Comparison of ENCODE assay signal across 17 cellular contexts in genomic region chr11:131002145-131002544, GRCh38.
DNase-seq lines count a peak whose midpoint lies in the region; ATAC-seq and TF ChIP-seq lines count a peak whose summit lies in the region.
"Had no signal": no experiment of that assay in that cellular context is flagged by ENCODE, and none has a peak within 500 bp of the region (broad histone marks: within the 10 kb centered on the region; RNA-seq: fewer than 3 reads in every experiment).

No MANE protein-coding gene starts in this region.

- ATAC-seq in foreskin keratinocyte, result peak; percentile 89
- ATAC-seq in activated CD8-positive, alpha-beta memory T cell treated with anti-CD3 and anti-CD28 coated beads, Interleukin-2, amount 10 ng/mL, durations not matched to agents 7 days and 5 days, result no peak
- ATAC-seq in stimulated activated naive CD8-positive, alpha-beta T cell treated with anti-CD3 and anti-CD28 coated beads, Interleukin-15, Interleukin-2, amounts not matched to agents 100 U/mL and 50 U/mL, for 24 hours, result no peak
- ATAC-seq: HepG2 had no signal

- CTCF ChIA-PET in MCF 10A (lab: Yijun Ruan, JAX) (interaction anchor here (0.8 to 1.2 kb wide), 2 partner anchors 24 to 86 kb away, joined by 3 to 5 read pairs; no protein-coding TSS in a partner anchor), mammary epithelial cell (lab: Charles Lee; ENCODE audit: low non-redundant PET) (interaction anchor here (0.6 kb wide), 1 partner anchor 278 kb away, joined by 6 read pairs; no protein-coding TSS in a partner anchor)
- CTCF ChIA-PET in activated CD8-positive, alpha-beta memory T cell treated with anti-CD3 and anti-CD28 coated beads, Interleukin-2, amount 10 ng/mL, durations not matched to agents 7 days and 5 days (lab: Charles Lee), result no interaction called here

- no peaks in the 10 kb centered on the region for H3K79me2 ChIP-seq in mammary epithelial cell (ENCODE audit: insufficient read depth, low read length)

- H3K4me3 Mint-ChIP-seq in MCF 10A (ENCODE audit: unreplicated experiment), result no peak overlapping the region
- H3K4me3 Mint-ChIP-seq in activated CD8-positive, alpha-beta memory T cell treated with anti-CD3 and anti-CD28 coated beads, Interleukin-2, amount 10 ng/mL, durations not matched to agents 7 days and 5 days, result no peak overlapping the region
- H3K4me3 Mint-ChIP-seq: H9 had no signal

- H3K36me3 Mint-ChIP-seq in MCF 10A (ENCODE audit: insufficient read depth, unreplicated experiment), result no peaks in the 10 kb centered on the region
- no peaks in the 10 kb centered on the region for H3K36me3 Mint-ChIP-seq in activated CD8-positive, alpha-beta memory T cell treated with anti-CD3 and anti-CD28 coated beads, Interleukin-2, amount 10 ng/mL, durations not matched to agents 7 days and 5 days

- H4K20me1 ChIP-seq in mammary epithelial cell (ENCODE audit: insufficient read depth, low read length), result no peaks in the 10 kb centered on the region
- H4K20me1 ChIP-seq: BLaER1 had no signal

- H3K4me1 Mint-ChIP-seq in MCF 10A (ENCODE audit: insufficient read depth, unreplicated experiment), result peaks cover 43% of the 10 kb centered on the region
- H3K4me1 Mint-ChIP-seq in activated CD8-positive, alpha-beta memory T cell treated with anti-CD3 and anti-CD28 coated beads, Interleukin-2, amount 10 ng/mL, durations not matched to agents 7 days and 5 days, result no peaks in the 10 kb centered on the region
- H3K4me1 Mint-ChIP-seq: H9 had no signal

- H3K27me3 ChIP-seq in breast epithelium (no peaks in the 10 kb centered on the region), mammary epithelial cell (ENCODE audit: insufficient read depth, low read length) (no peaks in the 10 kb centered on the region), foreskin keratinocyte (no peaks in the 10 kb centered on the region)
- H3K27me3 ChIP-seq: BLaER1 had no signal

- H3K4me2 ChIP-seq in mammary epithelial cell (ENCODE audit: insufficient read depth, low read depth, low read length), result peak overlapping the region; percentile 26
- H3K4me2 ChIP-seq: BLaER1 had no signal

- H3K27ac ChIP-seq in breast epithelium (no peak overlapping the region), mammary epithelial cell (ENCODE audit: insufficient read depth, low read depth, low read length) (peak overlapping the region; percentile 36), foreskin keratinocyte (no peak overlapping the region)
- H3K27ac ChIP-seq: BLaER1 had no signal

- intact Hi-C loops in MCF 10A (cut with micrococcal nuclease), result no loop called here
- intact Hi-C loops in breast epithelium (cut with DNase I; ENCODE audit: low total_unique reads), result no loop called here
- intact Hi-C loops in mammary epithelial cell (cut with micrococcal nuclease), result no loop called here

- H3K9me3 ChIP-seq in breast epithelium, result no peaks in the 10 kb centered on the region
- H3K9me3 ChIP-seq in mammary epithelial cell (replicated peaks; ENCODE audit: insufficient read depth, low read length), result no peaks in the 10 kb centered on the region
- H3K9me3 ChIP-seq: BLaER1 had no signal

- H3K36me3 ChIP-seq in breast epithelium (no peaks in the 10 kb centered on the region), mammary epithelial cell (ENCODE audit: insufficient read depth, low read length) (no peaks in the 10 kb centered on the region)
- H3K36me3 ChIP-seq: BLaER1 had no signal

- H2AFZ ChIP-seq in mammary epithelial cell (ENCODE audit: low read depth, low read length), result no peak overlapping the region

- DNase-seq in MCF 10A (ENCODE audit: unreplicated experiment), result peak; percentile 52
- no peak for DNase-seq in breast epithelium (ENCODE audit: low spot score in 2 of 2)
- peak; percentile 74 for DNase-seq in mammary epithelial cell
- peak; percentile 84 to 90 for DNase-seq in foreskin keratinocyte
- DNase-seq in activated CD8-positive, alpha-beta memory T cell treated with anti-CD3 and anti-CD28 coated beads, Interleukin-2, amount 10 ng/mL, durations not matched to agents 7 days and 5 days, result no peak
- DNase-seq in stimulated activated naive CD8-positive, alpha-beta T cell treated with anti-CD3 and anti-CD28 coated beads, Interleukin-15, Interleukin-2, amounts not matched to agents 100 U/mL and 50 U/mL, for 24 hours, result no peak
- no peak for DNase-seq in SW480 (ENCODE audit: low spot score)
- DNase-seq: 8988T, AML-193, Calu3, DMS 273 treated with DMSO at 0.1 percent for 48 hours, DMS79 treated with DMSO at 0.1 percent for 48 hours, EL, GOT3, H9 had no signal

- BruUV-seq in MCF 10A (replicated peaks; lab: Mats Ljungman, UMichigan) (no TSS peak), mammary epithelial cell (replicated peaks; lab: Mats Ljungman, UMichigan) (no TSS peak)

- TF ChIP-seq POLR2A in breast epithelium (IDR thresholded peaks at IDR 0.05), result no peak

- dilution Hi-C loops in mammary epithelial cell (cut with HindIII; ENCODE audit: low sequenced_read_pairs), result no loop called here

- H3K4me1 ChIP-seq in breast epithelium, result no peaks in the 10 kb centered on the region
- H3K4me1 ChIP-seq in mammary epithelial cell (ENCODE audit: insufficient read depth, low read length), result peaks cover 43% of the 10 kb centered on the region
- H3K4me1 ChIP-seq in foreskin keratinocyte, result peaks cover 30% of the 10 kb centered on the region
- H3K4me1 ChIP-seq: BLaER1 had no signal

- no peak overlapping the region for H3K9ac ChIP-seq in mammary epithelial cell (ENCODE audit: insufficient read depth, low read length)
- H3K9ac ChIP-seq: BLaER1 had no signal

- WGBS in mammary epithelial cell (ENCODE audit: low coverage, missing lambda C conversion rate), result 9% methylated on average over 6 of the region's 6 CpGs

- no peaks in the 10 kb centered on the region for H3K9me3 Mint-ChIP-seq in MCF 10A (ENCODE audit: unreplicated experiment)
- H3K9me3 Mint-ChIP-seq in activated CD8-positive, alpha-beta memory T cell treated with anti-CD3 and anti-CD28 coated beads, Interleukin-2, amount 10 ng/mL, durations not matched to agents 7 days and 5 days (ENCODE audit: low read depth), result no peaks in the 10 kb centered on the region
- H3K9me3 Mint-ChIP-seq: H9 had no signal

- POLR2A ChIA-PET in MCF 10A (lab: Yijun Ruan, JAX), result interaction anchor here (1.9 kb wide), 1 partner anchor 9 kb away, joined by 4 read pairs; no protein-coding TSS in a partner anchor

- in situ Hi-C loops in mammary epithelial cell (cut with MboI; ENCODE audit: low sequenced_read_pairs in 2 of 2), result no loop called here

- H3K4me3 ChIP-seq in breast epithelium, result no peak overlapping the region
- no peak overlapping the region for H3K4me3 ChIP-seq in mammary epithelial cell (replicated peaks in 1 of 3; ENCODE audit: insufficient read depth in 1 of 3, low read depth in 2 of 3, low read length in 3 of 3)
- H3K4me3 ChIP-seq: BLaER1 had no signal

- TF ChIP-seq CTCF in MCF 10A (IDR thresholded peaks at IDR 0.05; ENCODE audit: unreplicated experiment), result no peak
- no peak for TF ChIP-seq CTCF in breast epithelium (IDR thresholded peaks at IDR 0.05)
- TF ChIP-seq CTCF in mammary epithelial cell (conservative IDR thresholded peaks at IDR 0.05 in 1 of 2, IDR thresholded peaks at IDR 0.05 in 1 of 2; ENCODE audit: extremely low read depth in 1 of 2, insufficient read depth in 1 of 2, low read depth in 1 of 2, low read length in 2 of 2), result no peak
- TF ChIP-seq CTCF in foreskin keratinocyte (conservative IDR thresholded peaks at IDR 0.05), result no peak

- H3K27me3 Mint-ChIP-seq in MCF 10A (ENCODE audit: insufficient read depth, unreplicated experiment), result no peaks in the 10 kb centered on the region
- no peaks in the 10 kb centered on the region for H3K27me3 Mint-ChIP-seq in activated CD8-positive, alpha-beta memory T cell treated with anti-CD3 and anti-CD28 coated beads, Interleukin-2, amount 10 ng/mL, durations not matched to agents 7 days and 5 days

- peak overlapping the region; percentile 90 for H3K27ac Mint-ChIP-seq in MCF 10A (ENCODE audit: low read depth, unreplicated experiment)
- H3K27ac Mint-ChIP-seq in activated CD8-positive, alpha-beta memory T cell treated with anti-CD3 and anti-CD28 coated beads, Interleukin-2, amount 10 ng/mL, durations not matched to agents 7 days and 5 days, result no peak overlapping the region
- H3K27ac Mint-ChIP-seq: H9 had no signal

Comparison
In these comparisons a context has a peak if more than half of its experiments do, and no peak if none do; other contexts are left out.
1. DNase-seq: peak in MCF 10A (single experiment), mammary epithelial cell (single experiment) and foreskin keratinocyte (2 of 2); none in breast epithelium (0 of 2), activated CD8-positive, alpha-beta memory T cell treated with anti-CD3 and anti-CD28 coated beads, Interleukin-2, amount 10 ng/mL, durations not matched to agents 7 days and 5 days (single experiment), stimulated activated naive CD8-positive, alpha-beta T cell treated with anti-CD3 and anti-CD28 coated beads, Interleukin-15, Interleukin-2, amounts not matched to agents 100 U/mL and 50 U/mL, for 24 hours (single experiment) and SW480 (single experiment).